Comparison of ENCODE assay signal across 1 cellular context in the genomic region with DNA sequence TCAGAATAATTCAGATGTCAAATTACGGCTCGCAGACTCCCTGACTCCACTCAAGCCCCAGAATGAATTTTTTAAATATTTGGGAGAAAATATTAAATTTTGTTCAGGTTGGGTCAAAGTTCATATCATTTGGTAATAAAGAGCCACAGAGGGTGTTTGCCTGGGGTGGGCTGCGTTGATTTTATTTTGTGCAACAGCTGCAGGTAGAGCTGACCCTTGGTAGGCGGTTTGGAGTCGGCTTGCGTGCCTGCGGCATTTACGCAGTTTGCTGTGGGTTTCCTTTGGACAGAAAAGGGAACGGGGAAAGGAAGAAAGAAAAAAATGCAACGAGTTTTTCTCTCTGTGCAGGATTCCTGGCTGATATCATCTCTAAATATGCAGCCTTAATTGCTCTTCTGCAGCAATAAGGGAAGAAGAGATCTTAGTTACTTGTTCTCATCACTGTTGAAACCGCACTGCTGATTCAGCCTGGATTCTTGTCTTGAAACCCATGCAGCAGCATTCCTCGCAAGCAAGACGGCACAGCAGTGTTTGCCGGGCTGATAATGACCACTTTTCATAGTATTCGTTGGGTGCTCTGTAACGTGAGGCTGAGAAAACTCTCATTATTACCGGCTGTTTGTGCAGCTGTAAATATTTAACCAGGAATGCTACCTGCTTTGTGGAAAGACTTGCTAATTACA.
TF ChIP-seq lines count a peak whose summit lies in the region.

No MANE protein-coding gene starts in this region.

TF ChIP-seq in HepG2, 621 proteins besides CTCF, POLR2A, EP300 and RAD21 (continued from another document and continues in another):
- TF ChIP-seq ARID5B (CRISPR knock-in tag; IDR thresholded peaks at IDR 0.05) (peak; percentile 62; the same call in 1 of the 2 replicates), AGO1 (IDR thresholded peaks at IDR 0.05; ENCODE audit: low read depth, low read length, poor library complexity, severe bottlenecking) (no peak), NFYB (CRISPR knock-in tag; IDR thresholded peaks at IDR 0.05) (no peak), TOPORS (CRISPR knock-in tag; IDR thresholded peaks at IDR 0.05) (peak; percentile 30; the same call in 1 of the 2 replicates), SIX1 (CRISPR knock-in tag; IDR thresholded peaks at IDR 0.05; ENCODE audit: borderline replicate concordance) (peak; percentile 76; the same call in 1 of the 2 replicates), ZNF354B (CRISPR knock-in tag; IDR thresholded peaks at IDR 0.05) (0 out of 2 replicates have a peak, but pooled peaks have one; percentile 44), ATAD3A (CRISPR knock-in tag; IDR thresholded peaks at IDR 0.05) (no peak), MAZ (IDR thresholded peaks at IDR 0.05; ENCODE audit: borderline replicate concordance, low read depth, low read length) (no peak), MAZ (CRISPR knock-in tag; IDR thresholded peaks at IDR 0.05; ENCODE audit: low read depth) (no peak), ATF3 (CRISPR knock-in tag; IDR thresholded peaks at IDR 0.05) (no peak; the same call in 1 of the 2 replicates), TEAD3 (CRISPR knock-in tag; optimal IDR thresholded peaks at IDR 0.05; ENCODE audit: borderline replicate concordance) (peak; percentile 78), BCL6 (CRISPR knock-in tag; IDR thresholded peaks at IDR 0.05) (peak; percentile 36; the same call in 1 of the 2 replicates), TBX3 (IDR thresholded peaks at IDR 0.05; ENCODE audit: borderline replicate concordance) (no peak), TGIF2 (CRISPR knock-in tag; IDR thresholded peaks at IDR 0.05) (no peak), TFE3 (CRISPR knock-in tag; IDR thresholded peaks at IDR 0.05) (no peak), FOXP1 (IDR thresholded peaks at IDR 0.05) (no peak), FOXP1 (CRISPR knock-in tag; IDR thresholded peaks at IDR 0.05) (peak; percentile 52), ZEB1 (IDR thresholded peaks at IDR 0.05; ENCODE audit: insufficient replicate concordance, low read depth) (no peak), NR2C2 (CRISPR knock-in tag; IDR thresholded peaks at IDR 0.05; ENCODE audit: borderline replicate concordance) (peak; percentile 19), ZNF260 (CRISPR knock-in tag; IDR thresholded peaks at IDR 0.05; ENCODE audit: borderline replicate concordance, low read depth) (no peak), CCAR2 (optimal IDR thresholded peaks at IDR 0.05; ENCODE audit: low read depth, low read length) (no peak), ESRRA (CRISPR knock-in tag; IDR thresholded peaks at IDR 0.05; ENCODE audit: low read depth) (no peak), ZNF776 (CRISPR knock-in tag; IDR thresholded peaks at IDR 0.05) (no peak), SP2 (CRISPR knock-in tag; IDR thresholded peaks at IDR 0.05) (no peak), ATF6 (CRISPR knock-in tag; conservative IDR thresholded peaks at IDR 0.05) (no peak), MEIS1 (CRISPR knock-in tag; IDR thresholded peaks at IDR 0.05; ENCODE audit: borderline replicate concordance) (no peak), ZSCAN12 (CRISPR knock-in tag; IDR thresholded peaks at IDR 0.05) (no peak), ZNF562 (CRISPR knock-in tag; IDR thresholded peaks at IDR 0.05; ENCODE audit: borderline replicate concordance) (no peak), EEA1 (CRISPR knock-in tag; IDR thresholded peaks at IDR 0.05; ENCODE audit: borderline replicate concordance) (no peak), ZMYM3 (CRISPR knock-in tag; IDR thresholded peaks at IDR 0.05) (peak; percentile 52; the same call in 1 of the 2 replicates), ZNF280D (CRISPR knock-in tag; IDR thresholded peaks at IDR 0.05) (no peak), GRHL1 (CRISPR knock-in tag; conservative IDR thresholded peaks at IDR 0.05) (no peak), ZSCAN20 (CRISPR knock-in tag; IDR thresholded peaks at IDR 0.05; ENCODE audit: borderline replicate concordance) (no peak), RFX1 (IDR thresholded peaks at IDR 0.05) (no peak), MAFG (CRISPR knock-in tag; IDR thresholded peaks at IDR 0.05) (no peak), PHF20 (CRISPR knock-in tag; IDR thresholded peaks at IDR 0.05) (no peak), RBFOX2 (IDR thresholded peaks at IDR 0.05; ENCODE audit: low read depth, low read length) (0 out of 2 replicates have a peak, but pooled peaks have one; percentile 11), ZNF891 (CRISPR knock-in tag; IDR thresholded peaks at IDR 0.05) (no peak), CHD4 (IDR thresholded peaks at IDR 0.05; ENCODE audit: borderline replicate concordance, low read length) (no peak), PBX3 (CRISPR knock-in tag; IDR thresholded peaks at IDR 0.05; ENCODE audit: borderline replicate concordance) (no peak), RFX5 (IDR thresholded peaks at IDR 0.05; ENCODE audit: low read depth, low read length) (no peak), ZNF670 (CRISPR knock-in tag; IDR thresholded peaks at IDR 0.05; ENCODE audit: borderline replicate concordance) (no peak), TBX2 (CRISPR knock-in tag; IDR thresholded peaks at IDR 0.05; ENCODE audit: borderline replicate concordance) (peak; percentile 93), ZNF101 (CRISPR knock-in tag; IDR thresholded peaks at IDR 0.05; ENCODE audit: borderline replicate concordance, low read depth) (no peak), ZNF615 (CRISPR knock-in tag; IDR thresholded peaks at IDR 0.05; ENCODE audit: borderline replicate concordance) (no peak), NFYC (CRISPR knock-in tag; IDR thresholded peaks at IDR 0.05) (no peak)
- TF ChIP-seq, protein P1, sequence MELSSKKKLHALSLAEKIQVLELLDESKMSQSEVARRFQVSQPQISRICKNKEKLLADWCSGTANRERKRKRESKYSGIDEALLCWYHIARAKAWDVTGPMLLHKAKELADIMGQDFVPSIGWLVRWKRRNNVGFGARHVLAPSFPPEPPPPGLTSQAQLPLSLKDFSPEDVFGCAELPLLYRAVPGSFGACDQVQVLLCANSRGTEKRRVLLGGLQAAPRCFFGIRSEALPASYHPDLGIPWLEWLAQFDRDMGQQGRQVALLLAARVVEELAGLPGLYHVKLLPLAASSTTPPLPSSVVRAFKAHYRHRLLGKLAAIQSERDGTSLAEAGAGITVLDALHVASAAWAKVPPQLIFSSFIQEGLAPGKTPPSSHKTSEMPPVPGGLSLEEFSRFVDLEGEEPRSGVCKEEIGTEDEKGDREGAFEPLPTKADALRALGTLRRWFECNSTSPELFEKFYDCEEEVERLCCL (CRISPR knock-in tag; IDR thresholded peaks at IDR 0.05; ENCODE audit: borderline replicate concordance): no peak
- TF ChIP-seq, protein P2, sequence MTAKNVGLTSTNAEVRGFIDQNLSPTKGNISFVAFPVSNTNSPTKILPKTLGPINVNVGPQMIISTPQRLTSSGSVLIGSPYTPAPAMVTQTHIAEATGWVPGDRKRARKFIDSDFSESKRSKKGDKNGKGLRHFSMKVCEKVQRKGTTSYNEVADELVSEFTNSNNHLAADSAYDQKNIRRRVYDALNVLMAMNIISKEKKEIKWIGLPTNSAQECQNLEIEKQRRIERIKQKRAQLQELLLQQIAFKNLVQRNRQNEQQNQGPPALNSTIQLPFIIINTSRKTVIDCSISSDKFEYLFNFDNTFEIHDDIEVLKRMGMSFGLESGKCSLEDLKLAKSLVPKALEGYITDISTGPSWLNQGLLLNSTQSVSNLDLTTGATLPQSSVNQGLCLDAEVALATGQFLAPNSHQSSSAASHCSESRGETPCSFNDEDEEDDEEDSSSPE (CRISPR knock-in tag; IDR thresholded peaks at IDR 0.05): 0 out of 2 replicates have a peak, but pooled peaks have one; percentile 15
